Comparison of ENCODE assay signal across 1 cellular context in the genomic region with DNA sequence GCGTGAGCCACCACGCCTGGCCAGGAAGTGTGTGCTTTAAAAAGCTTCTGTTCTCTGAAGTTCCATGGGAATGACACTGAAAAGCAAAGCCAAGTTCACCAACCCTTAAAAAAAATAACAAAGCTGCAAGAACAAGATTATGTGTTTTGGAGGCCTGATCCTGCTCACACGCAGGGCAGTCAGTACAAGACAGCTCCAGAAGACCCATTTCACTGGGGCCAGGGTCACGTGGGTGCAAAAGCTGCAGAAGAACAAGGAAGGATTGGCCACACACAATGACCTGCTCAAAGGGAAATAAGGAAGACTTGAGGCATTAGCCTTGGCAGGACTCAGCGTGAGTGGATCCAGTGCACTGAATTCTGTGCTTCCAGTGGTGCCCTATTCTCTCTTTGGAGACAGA.
A peak's percentile ranks its signal among the peaks of the same experiment; 100 is the strongest.
TF ChIP-seq lines count a peak whose summit lies in the region.

No MANE protein-coding gene starts in this region.

TF ChIP-seq in K562, 482 proteins besides CTCF, POLR2A, EP300 and RAD21:
- TF ChIP-seq ZFP30 (CRISPR knock-in tag; IDR thresholded peaks at IDR 0.05; ENCODE audit: borderline replicate concordance): no peak
- TF ChIP-seq, protein P1, sequence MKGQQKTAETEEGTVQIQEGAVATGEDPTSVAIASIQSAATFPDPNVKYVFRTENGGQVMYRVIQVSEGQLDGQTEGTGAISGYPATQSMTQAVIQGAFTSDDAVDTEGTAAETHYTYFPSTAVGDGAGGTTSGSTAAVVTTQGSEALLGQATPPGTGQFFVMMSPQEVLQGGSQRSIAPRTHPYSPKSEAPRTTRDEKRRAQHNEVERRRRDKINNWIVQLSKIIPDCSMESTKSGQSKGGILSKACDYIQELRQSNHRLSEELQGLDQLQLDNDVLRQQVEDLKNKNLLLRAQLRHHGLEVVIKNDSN (CRISPR knock-in tag; IDR thresholded peaks at IDR 0.05): peak; percentile 49; the same call in 1 of the 2 replicates
- TF ChIP-seq FOXJ3 (CRISPR knock-in tag; IDR thresholded peaks at IDR 0.05): no peak
